In the genomic region with DNA sequence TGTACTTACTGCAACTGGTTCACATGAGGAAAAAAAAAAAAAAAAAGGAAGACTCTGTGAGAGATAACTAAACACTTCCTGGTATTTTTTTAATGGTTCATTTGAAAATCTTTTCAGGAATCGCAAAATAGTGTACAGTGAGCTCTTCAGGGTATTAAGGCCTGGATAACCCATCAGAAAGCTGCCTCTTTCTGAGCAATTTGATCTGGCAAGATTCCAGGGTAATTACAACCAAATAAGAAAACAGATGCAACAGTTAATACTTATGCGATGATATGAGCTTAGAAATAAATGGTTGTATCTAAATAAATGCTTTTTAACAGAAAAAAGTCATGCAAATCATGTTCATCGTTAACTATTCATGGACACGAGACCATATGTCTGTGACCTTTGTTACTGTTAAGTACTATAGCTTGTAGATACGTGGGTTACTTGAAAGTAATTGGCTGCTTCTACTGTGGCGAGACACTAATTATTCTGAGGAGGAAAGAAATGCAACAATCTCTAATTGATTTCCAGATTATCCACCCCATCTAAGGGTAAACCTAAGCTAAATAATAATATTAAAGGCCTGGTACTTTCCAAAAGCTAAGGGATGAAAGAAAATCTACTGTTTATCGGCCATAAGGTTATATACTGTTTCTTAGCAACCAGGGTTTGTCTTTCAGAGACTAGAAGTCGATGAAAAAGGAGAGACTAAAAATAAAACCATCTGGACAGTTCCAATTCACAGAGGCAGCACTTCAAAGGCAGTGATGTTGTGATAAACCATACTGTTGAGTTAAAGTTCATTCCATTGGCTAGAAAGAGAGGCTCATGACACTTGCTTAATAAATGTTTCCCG, we compare ENCODE assay signal across 9 cellular contexts. TPM values are rescaled to one million over a fixed set of nuclear protein-coding genes. Genes with fewer than 3 reads are reported as not detected.
DNase-seq lines count a peak whose midpoint lies in the region; ATAC-seq, FAIRE-seq and TF ChIP-seq lines count a peak whose summit lies in the region.
"Had no signal": no experiment of that assay in that cellular context is flagged by ENCODE, and none has a peak within 500 bp of the region (broad histone marks: within the 10 kb centered on the region; RNA-seq: fewer than 3 reads in every experiment).

No MANE protein-coding gene starts in this region.

- H3K4me2 ChIP-seq in DND-41 (ENCODE audit: insufficient read depth, low read length): peak overlapping the region; percentile 69

- DNase-seq in DND-41 (no peak), NCI-H146 treated with DMSO at 0.1 percent for 48 hours (lab: John Stamatoyannopoulos, UW; ENCODE audit: unreplicated experiment) (peak; percentile 33), osteocyte (ENCODE audit: extremely low spot score, unreplicated experiment) (no peak), C1 segment of cervical spinal cord (lab: John Stamatoyannopoulos, UW) (no peak), WTC11 (ENCODE audit: low spot score) (no peak), H4 (ENCODE audit: low spot score) (no peak), breast epithelium (ENCODE audit: low spot score in 2 of 2) (no peak)
- DNase-seq: effector CD4-positive, alpha-beta T cell had no signal

- H3K9me3 ChIP-seq in DND-41 (ENCODE audit: insufficient read depth, low read length, severe bottlenecking): no peaks in the 10 kb centered on the region
- H3K9me3 ChIP-seq in breast epithelium: no peaks in the 10 kb centered on the region

- H3K27me3 Mint-ChIP-seq in osteocyte (ENCODE audit: unreplicated experiment): no peaks in the 10 kb centered on the region
- H3K27me3 Mint-ChIP-seq in WTC11 (ENCODE audit: low read depth): peaks cover 31% of the 10 kb centered on the region

- H3K36me3 ChIP-seq in DND-41 (ENCODE audit: insufficient read depth, low read length) (no peaks in the 10 kb centered on the region), breast epithelium (no peaks in the 10 kb centered on the region)

- H3K4me1 ChIP-seq in DND-41 (ENCODE audit: insufficient read depth, low read length): peaks cover 41% of the 10 kb centered on the region
- H3K4me1 ChIP-seq in breast epithelium: no peaks in the 10 kb centered on the region

- FAIRE-seq in colon (lab: Jason Lieb, UNC): peak; percentile 55

- peak overlapping the region in 1 of 2 experiments; percentile 63; a peak in 2 of 4 replicates for H3K4me3 ChIP-seq in DND-41 (ENCODE audit: low read depth in 1 of 2, low read length in 2 of 2)
- peak overlapping the region in 1 of 3 donors; percentile 81 for H3K4me3 ChIP-seq in breast epithelium

- H3K27me3 ChIP-seq in DND-41 (ENCODE audit: insufficient read depth, low read length, poor library complexity) (no peaks in the 10 kb centered on the region), breast epithelium (no peaks in the 10 kb centered on the region)

- H3K27ac ChIP-seq in DND-41 (ENCODE audit: low read length): peak overlapping the region; percentile 62
- H3K27ac ChIP-seq in breast epithelium: peak overlapping the region in 1 of 2 donors; percentile 85

- CTCF ChIA-PET in WTC11 (lab: Charles Lee): interaction anchor here (1.2 kb wide), 1 partner anchor 22 kb away, joined by 3 read pairs; no protein-coding TSS in a partner anchor

- no peaks in the 10 kb centered on the region for H4K20me1 ChIP-seq in DND-41 (ENCODE audit: insufficient read depth, low read length)

- H2AFZ ChIP-seq in DND-41 (ENCODE audit: low read depth, low read length): peak overlapping the region; percentile 11; the same call in 1 of the 2 replicates

- TF ChIP-seq CTCF in DND-41 (IDR thresholded peaks at IDR 0.05; ENCODE audit: borderline replicate concordance, extremely low read depth, low read length, poor library complexity, severe bottlenecking) (no peak), osteocyte (IDR thresholded peaks at IDR 0.05) (no peak), WTC11 (IDR thresholded peaks at IDR 0.05) (no peak), breast epithelium (IDR thresholded peaks at IDR 0.05) (no peak)

- peaks cover 44% of the 10 kb centered on the region for H3K4me1 Mint-ChIP-seq in osteocyte (ENCODE audit: unreplicated experiment)
- H3K4me1 Mint-ChIP-seq in WTC11: peaks cover 27% of the 10 kb centered on the region

- H3K36me3 Mint-ChIP-seq in osteocyte (ENCODE audit: unreplicated experiment): peaks cover 4% of the 10 kb centered on the region
- no peaks in the 10 kb centered on the region for H3K36me3 Mint-ChIP-seq in WTC11

- no peaks in the 10 kb centered on the region for H3K9me3 Mint-ChIP-seq in osteocyte (ENCODE audit: unreplicated experiment)
- no peaks in the 10 kb centered on the region for H3K9me3 Mint-ChIP-seq in WTC11

- H3K4me3 Mint-ChIP-seq in osteocyte (ENCODE audit: unreplicated experiment) (peak overlapping the region; percentile 85), WTC11 (no peak overlapping the region)

- H3K27ac Mint-ChIP-seq in osteocyte (ENCODE audit: unreplicated experiment): peak overlapping the region; percentile 99
- H3K27ac Mint-ChIP-seq in WTC11: no peak overlapping the region

- 0 out of 2 replicates have a peak, but pooled peaks cover 4% of the 10 kb centered on the region for H3K79me2 ChIP-seq in DND-41 (ENCODE audit: insufficient read depth, low read length)

- ATAC-seq in DND-41 (ENCODE audit: insufficient read depth, low read depth) (no peak), WTC11 (no peak)

- TF ChIP-seq POLR2A in breast epithelium (IDR thresholded peaks at IDR 0.05): no peak

- peak overlapping the region; percentile 64; the same call in 1 of the 2 replicates for H3K9ac ChIP-seq in DND-41 (ENCODE audit: low read depth, low read length)

- POLR2A ChIA-PET in WTC11 (lab: Charles Lee): no interaction called here

- intact Hi-C loops in breast epithelium (cut with DNase I; ENCODE audit: low total_unique reads): no loop called here

TF ChIP-seq in WTC11, 78 proteins besides CTCF, POLR2A, EP300 and RAD21 (continues in another document):
- no peak for TF ChIP-seq ZNF317 (CRISPR knock-in tag; IDR thresholded peaks at IDR 0.05; ENCODE audit: borderline replicate concordance, low read depth)
- no peak for TF ChIP-seq NFYB (CRISPR knock-in tag; conservative IDR thresholded peaks at IDR 0.05; ENCODE audit: low read depth)
- TF ChIP-seq, protein P1, sequence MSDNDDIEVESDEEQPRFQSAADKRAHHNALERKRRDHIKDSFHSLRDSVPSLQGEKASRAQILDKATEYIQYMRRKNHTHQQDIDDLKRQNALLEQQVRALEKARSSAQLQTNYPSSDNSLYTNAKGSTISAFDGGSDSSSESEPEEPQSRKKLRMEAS (CRISPR knock-in tag; IDR thresholded peaks at IDR 0.05): no peak
- no peak for TF ChIP-seq ETV6 (CRISPR knock-in tag; IDR thresholded peaks at IDR 0.05)
- TF ChIP-seq, protein P2, sequence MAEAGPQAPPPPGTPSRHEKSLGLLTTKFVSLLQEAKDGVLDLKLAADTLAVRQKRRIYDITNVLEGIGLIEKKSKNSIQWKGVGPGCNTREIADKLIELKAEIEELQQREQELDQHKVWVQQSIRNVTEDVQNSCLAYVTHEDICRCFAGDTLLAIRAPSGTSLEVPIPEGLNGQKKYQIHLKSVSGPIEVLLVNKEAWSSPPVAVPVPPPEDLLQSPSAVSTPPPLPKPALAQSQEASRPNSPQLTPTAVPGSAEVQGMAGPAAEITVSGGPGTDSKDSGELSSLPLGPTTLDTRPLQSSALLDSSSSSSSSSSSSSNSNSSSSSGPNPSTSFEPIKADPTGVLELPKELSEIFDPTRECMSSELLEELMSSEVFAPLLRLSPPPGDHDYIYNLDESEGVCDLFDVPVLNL (CRISPR knock-in tag; IDR thresholded peaks at IDR 0.05; ENCODE audit: borderline replicate concordance, low read depth): no peak
- TF ChIP-seq, protein P3, sequence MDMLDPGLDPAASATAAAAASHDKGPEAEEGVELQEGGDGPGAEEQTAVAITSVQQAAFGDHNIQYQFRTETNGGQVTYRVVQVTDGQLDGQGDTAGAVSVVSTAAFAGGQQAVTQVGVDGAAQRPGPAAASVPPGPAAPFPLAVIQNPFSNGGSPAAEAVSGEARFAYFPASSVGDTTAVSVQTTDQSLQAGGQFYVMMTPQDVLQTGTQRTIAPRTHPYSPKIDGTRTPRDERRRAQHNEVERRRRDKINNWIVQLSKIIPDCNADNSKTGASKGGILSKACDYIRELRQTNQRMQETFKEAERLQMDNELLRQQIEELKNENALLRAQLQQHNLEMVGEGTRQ (CRISPR knock-in tag; IDR thresholded peaks at IDR 0.05): no peak
- TF ChIP-seq, protein P4, sequence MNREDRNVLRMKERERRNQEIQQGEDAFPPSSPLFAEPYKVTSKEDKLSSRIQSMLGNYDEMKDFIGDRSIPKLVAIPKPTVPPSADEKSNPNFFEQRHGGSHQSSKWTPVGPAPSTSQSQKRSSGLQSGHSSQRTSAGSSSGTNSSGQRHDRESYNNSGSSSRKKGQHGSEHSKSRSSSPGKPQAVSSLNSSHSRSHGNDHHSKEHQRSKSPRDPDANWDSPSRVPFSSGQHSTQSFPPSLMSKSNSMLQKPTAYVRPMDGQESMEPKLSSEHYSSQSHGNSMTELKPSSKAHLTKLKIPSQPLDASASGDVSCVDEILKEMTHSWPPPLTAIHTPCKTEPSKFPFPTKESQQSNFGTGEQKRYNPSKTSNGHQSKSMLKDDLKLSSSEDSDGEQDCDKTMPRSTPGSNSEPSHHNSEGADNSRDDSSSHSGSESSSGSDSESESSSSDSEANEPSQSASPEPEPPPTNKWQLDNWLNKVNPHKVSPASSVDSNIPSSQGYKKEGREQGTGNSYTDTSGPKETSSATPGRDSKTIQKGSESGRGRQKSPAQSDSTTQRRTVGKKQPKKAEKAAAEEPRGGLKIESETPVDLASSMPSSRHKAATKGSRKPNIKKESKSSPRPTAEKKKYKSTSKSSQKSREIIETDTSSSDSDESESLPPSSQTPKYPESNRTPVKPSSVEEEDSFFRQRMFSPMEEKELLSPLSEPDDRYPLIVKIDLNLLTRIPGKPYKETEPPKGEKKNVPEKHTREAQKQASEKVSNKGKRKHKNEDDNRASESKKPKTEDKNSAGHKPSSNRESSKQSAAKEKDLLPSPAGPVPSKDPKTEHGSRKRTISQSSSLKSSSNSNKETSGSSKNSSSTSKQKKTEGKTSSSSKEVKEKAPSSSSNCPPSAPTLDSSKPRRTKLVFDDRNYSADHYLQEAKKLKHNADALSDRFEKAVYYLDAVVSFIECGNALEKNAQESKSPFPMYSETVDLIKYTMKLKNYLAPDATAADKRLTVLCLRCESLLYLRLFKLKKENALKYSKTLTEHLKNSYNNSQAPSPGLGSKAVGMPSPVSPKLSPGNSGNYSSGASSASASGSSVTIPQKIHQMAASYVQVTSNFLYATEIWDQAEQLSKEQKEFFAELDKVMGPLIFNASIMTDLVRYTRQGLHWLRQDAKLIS (CRISPR knock-in tag; IDR thresholded peaks at IDR 0.05; ENCODE audit: borderline replicate concordance): no peak
- TF ChIP-seq ZNF138 (CRISPR knock-in tag; conservative IDR thresholded peaks at IDR 0.05): no peak
- TF ChIP-seq ELF4 (CRISPR knock-in tag; IDR thresholded peaks at IDR 0.05; ENCODE audit: low read depth): no peak

RNA-seq across cellular contexts. Expression of a gene that starts 1.7 kb away (rescaled TPM):
- total RNA-seq in osteocyte (10.5 and 13.2 TPM in 2 replicates), WTC11 (2021) (0.37 to 2.1 TPM (median 0.73 TPM) in 3 replicates), breast epithelium (1 to 10 TPM; 5.0 to 6.6 (median 5.1) TPM)
- 5.4 and 6.0 TPM in 2 replicates for total RNA-seq in H4 (2014; rRNA removed; shearing (Covaris generic))

RNA-seq across cellular contexts. Expression of a gene that starts 33.0 kb away (rescaled TPM):
- total RNA-seq in osteocyte: 22.5 and 24.5 TPM in 2 replicates
- 12.2 to 15.6 TPM (median 13.5 TPM) in 3 replicates for total RNA-seq in WTC11 (2021)
- total RNA-seq in H4 (2014; rRNA removed; shearing (Covaris generic)): 22.9 and 23.0 TPM in 2 replicates
- 10 to 100 TPM in 2 of 3 donors, 1 to 10 TPM in 1; 9.2 to 14.4 (median 12.9) TPM for total RNA-seq in breast epithelium
